Comparison of ENCODE assay signal across 24 cellular contexts in the genomic region with DNA sequence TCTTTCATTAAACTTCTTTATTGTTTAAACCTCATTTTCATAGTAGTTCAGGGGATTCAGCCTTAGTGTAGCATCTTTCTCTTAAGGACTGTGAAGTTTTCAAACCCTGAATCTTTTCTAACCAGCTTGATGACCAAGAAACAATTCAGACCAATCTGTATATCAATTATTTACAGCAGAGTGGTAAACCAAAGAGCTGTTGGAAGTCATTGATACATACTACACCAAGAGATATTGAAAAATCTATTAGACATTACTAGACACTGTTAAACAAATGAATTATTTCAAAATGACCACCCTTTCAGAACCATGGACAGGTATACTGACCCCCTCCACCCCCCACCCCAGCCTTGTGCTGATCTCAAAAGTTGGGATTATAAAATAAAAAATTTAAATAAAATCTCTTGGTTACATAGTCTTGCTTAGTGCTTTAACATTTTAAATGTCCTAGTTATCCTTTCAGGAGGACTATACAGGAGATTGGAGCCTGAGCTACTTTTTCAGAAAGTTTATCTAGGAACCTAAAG.
A peak's percentile ranks its signal among the peaks of the same experiment; 100 is the strongest.
DNase-seq lines count a peak whose midpoint lies in the region; ATAC-seq lines count a peak whose summit lies in the region.
"Had no signal": no experiment of that assay in that cellular context is flagged by ENCODE, and none has a peak within 500 bp of the region (broad histone marks: within the 10 kb centered on the region; RNA-seq: fewer than 3 reads in every experiment).

No MANE protein-coding gene starts in this region.

- DNase-seq in GM19240 (ENCODE audit: insufficient read length, low spot score): no peak
- no peak for DNase-seq in HUDEP-2 (lab: John Stamatoyannopoulos, UW; ENCODE audit: unreplicated experiment in 76 of 76)
- DNase-seq in LoVo (ENCODE audit: low spot score): no peak
- DNase-seq: activated naive CD4-positive, alpha-beta T cell treated with anti-CD3 and anti-CD28 coated beads, Interleukin-2, amount 50 U/mL, for 16 hours; body of pancreas; COR-L47; dermis blood vessel endothelial cell; DMS53; endodermal cell; Kasumi-1; mesenchymal stem cell; NCI-H1417 treated with DMSO at 0.1 percent for 48 hours; NCI-H2029 treated with DMSO at 0.1 percent for 48 hours; NCI-H2227 treated with DMSO at 0.1 percent for 48 hours; nephron progenitor cell; SHP77 treated with DMSO at 0.1 percent for 48 hours; transverse colon had no signal

- ATAC-seq in GM19395 (IDR thresholded peaks at IDR 0.05; ENCODE audit: unreplicated experiment) (peak; percentile 11), GM21619 (IDR thresholded peaks at IDR 0.05; ENCODE audit: unreplicated experiment) (peak; percentile 31), HG03135 (IDR thresholded peaks at IDR 0.05; ENCODE audit: unreplicated experiment) (peak; percentile 36), HG02870 (IDR thresholded peaks at IDR 0.05; ENCODE audit: unreplicated experiment) (no peak)
- ATAC-seq: activated T-helper 17 cell treated with anti-CD3 and anti-CD28 coated beads, Interleukin-2, amount 50 U/mL, for 72 hours; body of pancreas; left lobe of liver; stimulated activated effector memory CD8-positive, alpha-beta T cell treated with anti-CD3 and anti-CD28 coated beads, Interleukin-12 subunit alpha, Interleukin-12 subunit beta, amount 100 ng/mL, for 72 hours had no signal
